ENCODE assay signal across 8 cellular contexts in genomic region chr9:35116898-35117551, GRCh38. TPM values are rescaled to one million over a fixed set of nuclear protein-coding genes. Genes with fewer than 3 reads are reported as not detected.
DNase-seq lines count a peak whose midpoint lies in the region; ATAC-seq lines count a peak whose summit lies in the region.

No MANE protein-coding gene starts in this region.

- DNase-seq in NCI-H774 (lab: John Stamatoyannopoulos, UW) (peak; percentile 78), lung microvascular endothelial cell (ENCODE audit: low read depth in 2 of 2) (peak; percentile 93 to 94)
- peak; percentile 89 for DNase-seq in activated CD4-positive, alpha-beta memory T cell treated with anti-CD3 and anti-CD28 coated beads, Interleukin-2, amount 10 ng/mL, durations not matched to agents 7 days and 5 days
- DNase-seq in effector CD4-positive, alpha-beta T cell: peak; percentile 90
- DNase-seq in stimulated activated CD4-positive, alpha-beta T cell treated with anti-CD3 and anti-CD28 coated beads, TNF-alpha, amount 100 ng/mL, for 4 hours (ENCODE audit: low read depth in 3 of 3): peak; percentile 56 to 84 (median 71)

- H3K27me3 ChIP-seq in BLaER1 treated with 17β-estradiol and CSF1 and Interleukin-3, amounts not matched to agents 10 nM and 100 nM: no peaks in the 10 kb centered on the region

- H3K9me3 Mint-ChIP-seq in activated CD4-positive, alpha-beta memory T cell treated with anti-CD3 and anti-CD28 coated beads, Interleukin-2, amount 10 ng/mL, durations not matched to agents 7 days and 5 days: no peaks in the 10 kb centered on the region

- peak; percentile 48 for ATAC-seq in GM19351 (IDR thresholded peaks at IDR 0.05; ENCODE audit: unreplicated experiment)
- ATAC-seq in HG03571 (IDR thresholded peaks at IDR 0.05; ENCODE audit: unreplicated experiment): peak; percentile 47

- peaks cover 0 to 9% (median 0%) of the 10 kb centered on the region in 11 experiments; a peak in 4 of 22 replicates for H4K20me1 ChIP-seq in BLaER1 treated with 17β-estradiol and CSF1 and Interleukin-3, amounts not matched to agents 10 nM and 100 nM

- POLR2A ChIA-PET in activated CD4-positive, alpha-beta memory T cell treated with anti-CD3 and anti-CD28 coated beads, Interleukin-2, amount 10 ng/mL, durations not matched to agents 7 days and 5 days (lab: Charles Lee): interaction anchor here (3.9 to 4.7 kb wide), 2 partner anchors 21 to 38 kb away, joined by 38 to 39 read pairs; partner anchors contain the start of genes FANCG and PIGO

- H3K36me3 ChIP-seq in BLaER1 treated with 17β-estradiol and CSF1 and Interleukin-3, amounts not matched to agents 10 nM and 100 nM: no peaks in the 10 kb centered on the region

- H3K9me3 ChIP-seq in BLaER1 treated with 17β-estradiol and CSF1 and Interleukin-3, amounts not matched to agents 10 nM and 100 nM (replicated peaks in 1 of 11): no peaks in the 10 kb centered on the region

- peak overlapping the region; percentile 73 to 91 (median 76) for H3K4me3 ChIP-seq in BLaER1 treated with 17β-estradiol and CSF1 and Interleukin-3, amounts not matched to agents 10 nM and 100 nM

- H3K27ac Mint-ChIP-seq in activated CD4-positive, alpha-beta memory T cell treated with anti-CD3 and anti-CD28 coated beads, Interleukin-2, amount 10 ng/mL, durations not matched to agents 7 days and 5 days: peak overlapping the region; percentile 92

- H3K9ac ChIP-seq in BLaER1 treated with 17β-estradiol and CSF1 and Interleukin-3, amounts not matched to agents 10 nM and 100 nM: peak overlapping the region; percentile 20 to 100 (median 94); a peak in 19 of 22 replicates

- H3K27me3 Mint-ChIP-seq in activated CD4-positive, alpha-beta memory T cell treated with anti-CD3 and anti-CD28 coated beads, Interleukin-2, amount 10 ng/mL, durations not matched to agents 7 days and 5 days: no peaks in the 10 kb centered on the region

- H3K4me2 ChIP-seq in BLaER1 treated with 17β-estradiol and CSF1 and Interleukin-3, amounts not matched to agents 10 nM and 100 nM: peak overlapping the region; percentile 89 to 99 (median 97)

- peak overlapping the region in 4 of 11 experiments; percentile 3 to 100 (median 64); a peak in 5 of 22 replicates for H3K27ac ChIP-seq in BLaER1 treated with 17β-estradiol and CSF1 and Interleukin-3, amounts not matched to agents 10 nM and 100 nM

- CTCF ChIA-PET in activated CD4-positive, alpha-beta memory T cell treated with anti-CD3 and anti-CD28 coated beads, Interleukin-2, amount 10 ng/mL, durations not matched to agents 7 days and 5 days (lab: Charles Lee): interaction anchor here (0.7 to 5.1 kb wide), 17 partner anchors 10 to 547 kb away, joined by 3 to 69 read pairs (median 4); partner anchors contain the start of genes STOML2 and VCP

- H3K36me3 Mint-ChIP-seq in activated CD4-positive, alpha-beta memory T cell treated with anti-CD3 and anti-CD28 coated beads, Interleukin-2, amount 10 ng/mL, durations not matched to agents 7 days and 5 days (ENCODE audit: low read depth): peaks cover 6% of the 10 kb centered on the region

- peaks cover 29 to 42% (median 33%) of the 10 kb centered on the region in 10 experiments for H3K4me1 ChIP-seq in BLaER1 treated with 17β-estradiol and CSF1 and Interleukin-3, amounts not matched to agents 10 nM and 100 nM

- peak overlapping the region; percentile 98 for H3K4me3 Mint-ChIP-seq in activated CD4-positive, alpha-beta memory T cell treated with anti-CD3 and anti-CD28 coated beads, Interleukin-2, amount 10 ng/mL, durations not matched to agents 7 days and 5 days

- peaks cover 38% of the 10 kb centered on the region for H3K4me1 Mint-ChIP-seq in activated CD4-positive, alpha-beta memory T cell treated with anti-CD3 and anti-CD28 coated beads, Interleukin-2, amount 10 ng/mL, durations not matched to agents 7 days and 5 days

RNA-seq across cellular contexts. Expression of gene ATOSB, which starts 1.4 kb away (rescaled TPM):
- total RNA-seq in activated CD4-positive, alpha-beta memory T cell treated with anti-CD3 and anti-CD28 coated beads, Interleukin-2, amount 10 ng/mL, durations not matched to agents 7 days and 5 days: 10 to 100 TPM; 24.6 to 26.8 TPM
- total RNA-seq in lung microvascular endothelial cell: 5.6 and 7.4 TPM in 2 replicates

RNA-seq across cellular contexts. Expression of gene STOML2, which starts 14.1 kb away (rescaled TPM):
- total RNA-seq in activated CD4-positive, alpha-beta memory T cell treated with anti-CD3 and anti-CD28 coated beads, Interleukin-2, amount 10 ng/mL, durations not matched to agents 7 days and 5 days: 10 to 100 TPM; 96.0 to 96.9 TPM
- 153 and 167 TPM in 2 replicates for total RNA-seq in lung microvascular endothelial cell

RNA-seq across cellular contexts. Expression of gene PIGO, which starts 20.6 kb away (rescaled TPM):
- 10 to 100 TPM; 22.8 to 28.6 TPM for total RNA-seq in activated CD4-positive, alpha-beta memory T cell treated with anti-CD3 and anti-CD28 coated beads, Interleukin-2, amount 10 ng/mL, durations not matched to agents 7 days and 5 days
- total RNA-seq in lung microvascular endothelial cell: 7.2 and 8.7 TPM in 2 replicates

RNA-seq across cellular contexts. Expression of gene FANCG, which starts 37.3 kb away (rescaled TPM):
- total RNA-seq in activated CD4-positive, alpha-beta memory T cell treated with anti-CD3 and anti-CD28 coated beads, Interleukin-2, amount 10 ng/mL, durations not matched to agents 7 days and 5 days: 100 to 1,000 TPM in 1 of 2 experiments, 10 to 100 TPM in 1; 97.0 to 100 TPM
- total RNA-seq in lung microvascular endothelial cell: 9.7 and 13.3 TPM in 2 replicates

RNA-seq across cellular contexts. Expression of gene VCP, which starts 44.6 kb away (rescaled TPM):
- total RNA-seq in activated CD4-positive, alpha-beta memory T cell treated with anti-CD3 and anti-CD28 coated beads, Interleukin-2, amount 10 ng/mL, durations not matched to agents 7 days and 5 days: 100 to 1,000 TPM; 224 to 236 TPM
- 443 and 473 TPM in 2 replicates for total RNA-seq in lung microvascular endothelial cell
